ENCODE assay signal across 17 cellular contexts in the genomic region with DNA sequence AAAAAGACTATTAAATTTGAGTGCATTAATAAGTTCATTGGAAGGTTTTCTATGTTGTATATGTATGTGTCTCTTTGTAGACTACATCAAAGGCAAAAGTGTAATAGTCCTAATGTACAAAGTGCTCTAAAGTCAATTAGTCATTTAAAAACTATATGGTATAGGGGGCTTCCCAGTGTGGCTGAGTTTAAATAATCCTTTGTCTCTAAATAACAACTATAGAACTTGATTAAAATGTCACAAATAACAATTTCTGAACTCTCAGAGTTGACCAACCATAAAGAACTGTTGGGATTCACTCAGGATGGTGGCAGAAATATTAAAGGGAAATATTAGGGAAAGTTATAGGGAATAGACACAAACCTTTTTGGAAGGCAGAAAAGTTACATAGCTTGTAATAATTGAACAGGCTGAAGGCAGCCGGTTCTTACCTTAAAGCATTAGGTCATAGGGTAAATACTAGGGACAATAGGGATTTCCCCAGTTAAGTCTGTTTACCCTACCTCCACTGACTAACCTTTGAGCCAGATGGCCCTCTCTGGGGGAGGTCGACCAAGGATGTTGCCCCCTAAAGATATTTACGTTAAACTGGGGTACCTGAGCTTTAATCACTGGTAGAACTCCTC.
DNase-seq lines count a peak whose midpoint lies in the region; ATAC-seq, FAIRE-seq and TF ChIP-seq lines count a peak whose summit lies in the region.
"Had no signal": no experiment of that assay in that cellular context is flagged by ENCODE, and none has a peak within 500 bp of the region (broad histone marks: within the 10 kb centered on the region; RNA-seq: fewer than 3 reads in every experiment).

No MANE protein-coding gene starts in this region.

- in situ Hi-C loops in GM12878 (cut with MboI), result no loop called here

- peaks cover 4% of the 10 kb centered on the region for H3K9me3 Mint-ChIP-seq in progenitor cell of endocrine pancreas (ENCODE audit: low read depth)

- no peaks in the 10 kb centered on the region for H3K27me3 ChIP-seq in HUES48 (ENCODE audit: control insufficient read depth, insufficient read depth, low read length)
- H3K27me3 ChIP-seq in GM12878 (replicated peaks in 1 of 2; ENCODE audit: control insufficient read depth in 2 of 2, insufficient read depth in 2 of 2, low read length in 1 of 2), result no peaks in the 10 kb centered on the region
- H3K27me3 ChIP-seq: BLaER1 had no signal

- H3K4me1 Mint-ChIP-seq in progenitor cell of endocrine pancreas (ENCODE audit: low read depth), result peaks cover 19% of the 10 kb centered on the region
- H3K4me1 Mint-ChIP-seq: CD8-positive, alpha-beta memory T cell had no signal

- no peak for FAIRE-seq in GM12878 (lab: Jason Lieb, UNC)

- CTCF ChIA-PET in GM12878 (lab: Yijun Ruan, JAX), result interaction anchor here (1.5 kb wide), 1 partner anchor 9 kb away, joined by 4 read pairs; no protein-coding TSS in a partner anchor

- TF ChIP-seq EP300 in GM12878 (IDR thresholded peaks at IDR 0.05; ENCODE audit: borderline replicate concordance in 1 of 2, control insufficient read depth in 1 of 2, low read depth in 2 of 2, low read length in 2 of 2), result no peak

- no peaks in the 10 kb centered on the region for H3K36me3 Mint-ChIP-seq in progenitor cell of endocrine pancreas (ENCODE audit: insufficient read depth)
- H3K36me3 Mint-ChIP-seq: CD8-positive, alpha-beta memory T cell had no signal

- H3K36me3 ChIP-seq in HUES48 (ENCODE audit: control insufficient read depth, insufficient read depth, low read length) (no peaks in the 10 kb centered on the region), GM12878 (ENCODE audit: control insufficient read depth in 2 of 2, insufficient read depth in 2 of 2, low read length in 1 of 2) (no peaks in the 10 kb centered on the region), mucosa of descending colon (ENCODE audit: low read depth) (no peaks in the 10 kb centered on the region)
- H3K36me3 ChIP-seq: BLaER1 had no signal

- TF ChIP-seq CTCF in GM12878 (IDR thresholded peaks at IDR 0.05 in 2 of 3, conservative IDR thresholded peaks at IDR 0.05 in 1 of 3; ENCODE audit: control insufficient read depth in 2 of 3, extremely low read depth in 1 of 3, insufficient read depth in 1 of 3, low read depth in 3 of 3, low read length in 3 of 3), result no peak
- TF ChIP-seq CTCF in progenitor cell of endocrine pancreas (IDR thresholded peaks at IDR 0.05; ENCODE audit: unreplicated experiment), result no peak
- TF ChIP-seq CTCF in mucosa of descending colon (IDR thresholded peaks at IDR 0.05), result no peak

- H4K20me1 ChIP-seq in GM12878 (ENCODE audit: control insufficient read depth, insufficient read depth), result no peaks in the 10 kb centered on the region
- H4K20me1 ChIP-seq: BLaER1 had no signal

- BruUV-seq in GM12878 (replicated peaks; lab: Mats Ljungman, UMichigan), result no TSS peak

- H3K27ac ChIP-seq in HUES48 (ENCODE audit: low read depth, low read length) (peak overlapping the region; percentile 76), GM12878 (ENCODE audit: control insufficient read depth, insufficient read depth) (no peak overlapping the region)
- H3K27ac ChIP-seq: 22Rv1, BLaER1 had no signal

- H3K4me1 ChIP-seq in HUES48 (ENCODE audit: control insufficient read depth, insufficient read depth, low read length), result peaks cover 7% of the 10 kb centered on the region; the same call in 1 of the 2 replicates
- no peaks in the 10 kb centered on the region for H3K4me1 ChIP-seq in GM12878 (ENCODE audit: control insufficient read depth, insufficient read depth, low read length)
- H3K4me1 ChIP-seq in mucosa of descending colon (ENCODE audit: low read depth), result no peaks in the 10 kb centered on the region
- H3K4me1 ChIP-seq: BLaER1 had no signal

- TF ChIP-seq POLR2A in GM12878 (IDR thresholded peaks at IDR 0.05; ENCODE audit: low read depth, low read length), result no peak

- no peaks in the 10 kb centered on the region for H3K27me3 Mint-ChIP-seq in progenitor cell of endocrine pancreas
- H3K27me3 Mint-ChIP-seq: CD8-positive, alpha-beta memory T cell had no signal

- H3K4me3 Mint-ChIP-seq in progenitor cell of endocrine pancreas (ENCODE audit: low read depth), result peak overlapping the region; percentile 30
- H3K4me3 Mint-ChIP-seq: CD8-positive, alpha-beta memory T cell; HFFc6 had no signal

- DNase-seq in NCI-H748 (lab: John Stamatoyannopoulos, UW; ENCODE audit: unreplicated experiment), result peak; percentile 7
- no peak for DNase-seq in NCI-H748 treated with DMSO at 0.1 percent for 48 hours (lab: John Stamatoyannopoulos, UW)
- no peak for DNase-seq in GM12878 (ENCODE audit: low read depth, low spot score)
- no peak for DNase-seq in progenitor cell of endocrine pancreas (ENCODE audit: low spot score, unreplicated experiment)
- no peak for DNase-seq in KG1 (lab: John Stamatoyannopoulos, UW)
- DNase-seq in mucosa of descending colon, result no peak
- DNase-seq: AML-193; CD8-positive, alpha-beta memory T cell; DMS 273 treated with DMSO at 0.1 percent for 48 hours; DND-41; GDM1; HCEC 1CT; HFFc6 had no signal

- H2AFZ ChIP-seq in GM12878 (ENCODE audit: control insufficient read depth, low read depth, low read length), result no peak overlapping the region

- SMC1A ChIA-PET in GM12878 (lab: Charles Lee; ENCODE audit: uncharacterized antibody, unreplicated experiment), result interaction anchor here (1.0 to 1.8 kb wide), 4 partner anchors 9 to 25 kb away, joined by 3 to 8 read pairs (median 4); no protein-coding TSS in a partner anchor

- WGBS in GM12878 (ENCODE audit: insufficient coverage, insufficient replicate concordance, low lambda C conversion rate, missing lambda C conversion rate), result 0% methylated on average over 3 of the region's 3 CpGs

- H3K4me2 ChIP-seq in GM12878 (ENCODE audit: control insufficient read depth, insufficient read depth), result no peak overlapping the region
- H3K4me2 ChIP-seq: BLaER1 had no signal

- H3K27ac Mint-ChIP-seq in progenitor cell of endocrine pancreas, result peak overlapping the region; percentile 96
- H3K27ac Mint-ChIP-seq: CD8-positive, alpha-beta memory T cell; HFFc6 had no signal

- no peaks in the 10 kb centered on the region for H3K79me2 ChIP-seq in GM12878 (ENCODE audit: control insufficient read depth, insufficient read depth, low read length)

- POLR2A ChIA-PET in GM12878 (lab: Charles Lee), result interaction anchor here (1.2 kb wide), 1 partner anchor 27 kb away, joined by 4 read pairs; no protein-coding TSS in a partner anchor

- RAD21 ChIA-PET in GM12878 (lab: Charles Lee; ENCODE audit: unreplicated experiment), result interaction anchor here (1.0 to 1.2 kb wide), 2 partner anchors 10 to 24 kb away, joined by 4 to 5 read pairs; no protein-coding TSS in a partner anchor

- intact Hi-C loops in GM12878 (cut with micrococcal nuclease; ENCODE audit: unreplicated experiment), result no loop called here
- intact Hi-C loops in mucosa of descending colon (cut with DNase I, micrococcal nuclease), result no loop called here

- H3K4me3 ChIP-seq in HUES48 (ENCODE audit: low read depth, low read length) (no peak overlapping the region), GM12878 (no peak overlapping the region), mucosa of descending colon (no peak overlapping the region)
- H3K4me3 ChIP-seq: BLaER1 had no signal

- ATAC-seq in GM12878, result peak; percentile 74
- no peak for ATAC-seq in mucosa of descending colon
- ATAC-seq in HG03108 (IDR thresholded peaks at IDR 0.05; ENCODE audit: unreplicated experiment), result no peak

- H3K9me3 ChIP-seq in HUES48 (ENCODE audit: control insufficient read depth, insufficient read depth, low read length) (no peaks in the 10 kb centered on the region), GM12878 (replicated peaks; ENCODE audit: control insufficient read depth, insufficient read depth, low read length) (no peaks in the 10 kb centered on the region), mucosa of descending colon (peaks cover 4% of the 10 kb centered on the region)
- H3K9me3 ChIP-seq: BLaER1 had no signal

- H3K9ac ChIP-seq in HUES48 (ENCODE audit: low read depth, low read length), result no peak overlapping the region
- H3K9ac ChIP-seq in GM12878 (ENCODE audit: control insufficient read depth, insufficient read depth, low read length), result no peak overlapping the region
- H3K9ac ChIP-seq: BLaER1 had no signal

- no peak for TF ChIP-seq RAD21 in GM12878 (IDR thresholded peaks at IDR 0.05; ENCODE audit: insufficient read depth, low read depth, low read length)

TF ChIP-seq in GM12878, 131 proteins besides CTCF, POLR2A, EP300 and RAD21 (continues in another document):
- no peak for TF ChIP-seq IRF4 (IDR thresholded peaks at IDR 0.05; ENCODE audit: low read depth, low read length)
- no peak for TF ChIP-seq IKZF2 (IDR thresholded peaks at IDR 0.05)
- TF ChIP-seq, protein P1, sequence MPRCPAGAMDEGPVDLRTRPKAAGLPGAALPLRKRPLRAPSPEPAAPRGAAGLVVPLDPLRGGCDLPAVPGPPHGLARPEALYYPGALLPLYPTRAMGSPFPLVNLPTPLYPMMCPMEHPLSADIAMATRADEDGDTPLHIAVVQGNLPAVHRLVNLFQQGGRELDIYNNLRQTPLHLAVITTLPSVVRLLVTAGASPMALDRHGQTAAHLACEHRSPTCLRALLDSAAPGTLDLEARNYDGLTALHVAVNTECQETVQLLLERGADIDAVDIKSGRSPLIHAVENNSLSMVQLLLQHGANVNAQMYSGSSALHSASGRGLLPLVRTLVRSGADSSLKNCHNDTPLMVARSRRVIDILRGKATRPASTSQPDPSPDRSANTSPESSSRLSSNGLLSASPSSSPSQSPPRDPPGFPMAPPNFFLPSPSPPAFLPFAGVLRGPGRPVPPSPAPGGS (IDR thresholded peaks at IDR 0.05; ENCODE audit: borderline replicate concordance, insufficient read depth, low read depth, low read length, poor library complexity, severe bottlenecking), result no peak
- TF ChIP-seq TCF3 (IDR thresholded peaks at IDR 0.05; ENCODE audit: borderline replicate concordance, insufficient read depth, low read depth, low read length), result no peak
- TF ChIP-seq, protein P2, sequence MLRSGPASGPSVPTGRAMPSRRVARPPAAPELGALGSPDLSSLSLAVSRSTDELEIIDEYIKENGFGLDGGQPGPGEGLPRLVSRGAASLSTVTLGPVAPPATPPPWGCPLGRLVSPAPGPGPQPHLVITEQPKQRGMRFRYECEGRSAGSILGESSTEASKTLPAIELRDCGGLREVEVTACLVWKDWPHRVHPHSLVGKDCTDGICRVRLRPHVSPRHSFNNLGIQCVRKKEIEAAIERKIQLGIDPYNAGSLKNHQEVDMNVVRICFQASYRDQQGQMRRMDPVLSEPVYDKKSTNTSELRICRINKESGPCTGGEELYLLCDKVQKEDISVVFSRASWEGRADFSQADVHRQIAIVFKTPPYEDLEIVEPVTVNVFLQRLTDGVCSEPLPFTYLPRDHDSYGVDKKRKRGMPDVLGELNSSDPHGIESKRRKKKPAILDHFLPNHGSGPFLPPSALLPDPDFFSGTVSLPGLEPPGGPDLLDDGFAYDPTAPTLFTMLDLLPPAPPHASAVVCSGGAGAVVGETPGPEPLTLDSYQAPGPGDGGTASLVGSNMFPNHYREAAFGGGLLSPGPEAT (IDR thresholded peaks at IDR 0.05; ENCODE audit: low read depth), result peak; percentile 55; the same call in 1 of the 2 replicates
- no peak for TF ChIP-seq CHD1 (IDR thresholded peaks at IDR 0.05; ENCODE audit: low read depth, low read length)
- TF ChIP-seq PML (IDR thresholded peaks at IDR 0.05; ENCODE audit: low read length), result no peak
- no peak for TF ChIP-seq CREB1 (IDR thresholded peaks at IDR 0.05; ENCODE audit: low read depth)
- TF ChIP-seq RCOR1 (conservative IDR thresholded peaks at IDR 0.05; ENCODE audit: low read depth, low read length), result no peak
